In the genomic region with DNA sequence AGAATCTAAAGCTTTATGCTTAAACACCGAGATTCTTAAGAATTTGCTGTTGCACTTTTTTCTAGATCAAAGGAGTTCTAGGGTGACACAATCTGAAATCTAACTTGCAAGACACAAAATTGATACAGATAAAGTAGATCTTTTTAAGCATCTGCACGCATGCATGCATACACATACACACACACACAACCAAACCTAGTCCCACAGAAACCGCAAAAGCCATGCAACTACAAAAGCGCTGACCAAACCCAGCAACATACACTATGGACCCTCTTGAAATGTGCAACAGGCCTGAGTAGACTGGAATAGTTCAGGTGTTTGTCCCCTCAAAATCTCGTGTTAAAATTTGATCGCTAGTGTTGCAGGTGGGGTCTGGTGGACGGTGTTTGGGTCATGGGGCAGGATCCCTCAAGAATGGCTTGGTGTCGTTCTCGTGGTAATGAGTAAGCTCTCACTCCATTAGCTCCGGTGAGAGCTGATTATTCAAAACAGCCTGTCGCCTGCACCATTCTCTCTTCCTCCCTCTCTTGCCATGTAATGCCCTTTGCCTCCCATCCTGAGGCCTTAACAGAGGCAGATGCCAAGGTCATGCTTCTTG, we compare ENCODE assay signal across 13 cellular contexts. TPM values are rescaled to one million over a fixed set of nuclear protein-coding genes. Genes with fewer than 3 reads are reported as not detected.
DNase-seq lines count a peak whose midpoint lies in the region; ATAC-seq and TF ChIP-seq lines count a peak whose summit lies in the region.
"Had no signal": no experiment of that assay in that cellular context is flagged by ENCODE, and none has a peak within 500 bp of the region (broad histone marks: within the 10 kb centered on the region; RNA-seq: fewer than 3 reads in every experiment).

No MANE protein-coding gene starts in this region.

- POLR2A ChIA-PET in OCI-LY7 (lab: Charles Lee), result interaction anchor here (0.5 to 1.9 kb wide), 8 partner anchors 13 to 1495 kb away, joined by 3 to 10 read pairs (median 4); no protein-coding TSS in a partner anchor

- peak; percentile 27 for ATAC-seq in GM18520 (IDR thresholded peaks at IDR 0.05; ENCODE audit: unreplicated experiment)
- ATAC-seq: left lung had no signal

- 93 to 95% (median 94%) methylated on average over 11 of the region's 11 CpGs for WGBS in ovary, 3 donors

- no peak for TF ChIP-seq POLR2A in ovary (IDR thresholded peaks at IDR 0.05)

- no peak overlapping the region for H2AFZ ChIP-seq in OCI-LY7 (ENCODE audit: low read length)

- peaks cover 0 to 61% (median 6%) of the 10 kb centered on the region in 11 experiments; a peak in 9 of 22 replicates for H4K20me1 ChIP-seq in BLaER1 treated with 17β-estradiol and CSF1 and Interleukin-3, amounts not matched to agents 10 nM and 100 nM
- no peaks in the 10 kb centered on the region for H4K20me1 ChIP-seq in OCI-LY7 (ENCODE audit: insufficient read depth, low read length)

- H3K9me3 Mint-ChIP-seq in progenitor cell of endocrine pancreas (ENCODE audit: low read depth), result peaks cover 4% of the 10 kb centered on the region

- no peak for DNase-seq in OCI-LY7 (ENCODE audit: low spot score)
- no peak for DNase-seq in dorsolateral prefrontal cortex
- no peak for DNase-seq in midbrain (lab: John Stamatoyannopoulos, UW)
- no peak for DNase-seq in progenitor cell of endocrine pancreas (ENCODE audit: low spot score, unreplicated experiment)
- DNase-seq in ovary, result no peak
- DNase-seq in OCI-M2 (lab: John Stamatoyannopoulos, UW; ENCODE audit: unreplicated experiment), result no peak
- DNase-seq: activated CD8-positive, alpha-beta memory T cell treated with anti-CD3 and anti-CD28 coated beads for 24 hours; AML-193; left lung; NCI-H187 treated with DMSO at 0.1 percent for 48 hours; SW 1271 had no signal

- H3K27ac Mint-ChIP-seq in progenitor cell of endocrine pancreas, result no peak overlapping the region

- no peaks in the 10 kb centered on the region for H3K4me1 Mint-ChIP-seq in progenitor cell of endocrine pancreas (ENCODE audit: low read depth)

- H3K4me3 Mint-ChIP-seq in progenitor cell of endocrine pancreas (ENCODE audit: low read depth), result no peak overlapping the region

- no TSS peak for BruUV-seq in OCI-LY7 (replicated peaks; lab: Mats Ljungman, UMichigan)

- H3K9ac ChIP-seq in BLaER1 treated with 17β-estradiol and CSF1 and Interleukin-3, amounts not matched to agents 10 nM and 100 nM, result peak overlapping the region in 6 of 11 experiments; percentile 1 to 45 (median 18); a peak in 6 of 22 replicates

- no peaks in the 10 kb centered on the region for H3K27me3 ChIP-seq in BLaER1 treated with 17β-estradiol and CSF1 and Interleukin-3, amounts not matched to agents 10 nM and 100 nM
- H3K27me3 ChIP-seq in dorsolateral prefrontal cortex (no peaks in the 10 kb centered on the region), ovary (no peaks in the 10 kb centered on the region)
- H3K27me3 ChIP-seq: left lung had no signal

- no peak for TF ChIP-seq EP300 in ovary (IDR thresholded peaks at IDR 0.05)

- peaks cover 13 to 36% (median 24%) of the 10 kb centered on the region in 11 experiments; a peak in 21 of 22 replicates for H3K9me3 ChIP-seq in BLaER1 treated with 17β-estradiol and CSF1 and Interleukin-3, amounts not matched to agents 10 nM and 100 nM (replicated peaks in 1 of 11)
- H3K9me3 ChIP-seq in OCI-LY7 (ENCODE audit: low read length) (peaks cover 11% of the 10 kb centered on the region), ovary (no peaks in the 10 kb centered on the region)

- CTCF ChIA-PET in OCI-LY7 (lab: Charles Lee; ENCODE audit: unreplicated experiment), result no interaction called here

- peak overlapping the region in 3 of 10 experiments; percentile 12 to 19 (median 13); a peak in 4 of 20 replicates for H3K4me3 ChIP-seq in BLaER1 treated with 17β-estradiol and CSF1 and Interleukin-3, amounts not matched to agents 10 nM and 100 nM
- H3K4me3 ChIP-seq in OCI-LY7 (ENCODE audit: low read depth, low read length, poor library complexity, severe bottlenecking) (peak overlapping the region; percentile 9), dorsolateral prefrontal cortex (no peak overlapping the region), ovary (no peak overlapping the region)
- H3K4me3 ChIP-seq: left lung had no signal

- peak overlapping the region; percentile 50 to 84 (median 77) for H3K4me2 ChIP-seq in BLaER1 treated with 17β-estradiol and CSF1 and Interleukin-3, amounts not matched to agents 10 nM and 100 nM
- peak overlapping the region; percentile 60 for H3K4me2 ChIP-seq in OCI-LY7 (ENCODE audit: low read length)

- H3K9me2 ChIP-seq in OCI-LY7 (ENCODE audit: insufficient read depth, low read length), result no peaks in the 10 kb centered on the region

- no peaks in the 10 kb centered on the region; the same call in 1 of the 2 replicates for H3K79me2 ChIP-seq in OCI-LY7 (ENCODE audit: insufficient read depth, low read depth, low read length)

- H3K27me3 Mint-ChIP-seq in progenitor cell of endocrine pancreas, result no peaks in the 10 kb centered on the region

- intact Hi-C loops in OCI-LY7 (cut with micrococcal nuclease; ENCODE audit: unreplicated experiment), result no loop called here
- intact Hi-C loops in dorsolateral prefrontal cortex (cut with DNase I), result no loop called here
- intact Hi-C loops in ovary (cut with DNase I), result no loop called here

- H3K36me3 ChIP-seq in BLaER1 treated with 17β-estradiol and CSF1 and Interleukin-3, amounts not matched to agents 10 nM and 100 nM, result peaks cover 67 to 79% (median 72%) of the 10 kb centered on the region in 11 experiments
- H3K36me3 ChIP-seq in OCI-LY7 (ENCODE audit: insufficient read depth, low read length), result peaks cover 72% of the 10 kb centered on the region
- no peaks in the 10 kb centered on the region for H3K36me3 ChIP-seq in ovary

- H3K4me1 ChIP-seq in BLaER1 treated with 17β-estradiol and CSF1 and Interleukin-3, amounts not matched to agents 10 nM and 100 nM, result peaks cover 43 to 57% (median 53%) of the 10 kb centered on the region in 10 experiments
- H3K4me1 ChIP-seq in OCI-LY7 (ENCODE audit: insufficient read depth, low read length, poor library complexity, severe bottlenecking) (peaks cover 36% of the 10 kb centered on the region), ovary (ENCODE audit: insufficient read depth) (peaks cover 19% of the 10 kb centered on the region)

- H3K27ac ChIP-seq in BLaER1 treated with 17β-estradiol and CSF1 and Interleukin-3, amounts not matched to agents 10 nM and 100 nM, result peak overlapping the region in 7 of 11 experiments; percentile 45 to 61 (median 56); a peak in 13 of 22 replicates
- no peak overlapping the region for H3K27ac ChIP-seq in OCI-LY7 (ENCODE audit: low read depth, low read length, poor library complexity, severe bottlenecking)
- peak overlapping the region in 35 of 59 donors; percentile 1 to 71 (median 49) for H3K27ac ChIP-seq in dorsolateral prefrontal cortex
- H3K27ac ChIP-seq in ovary, result no peak overlapping the region

- no peak for TF ChIP-seq CTCF in OCI-LY7 (conservative IDR thresholded peaks at IDR 0.05; ENCODE audit: low read length)
- TF ChIP-seq CTCF in dorsolateral prefrontal cortex (IDR thresholded peaks at IDR 0.05 in 54 of 56, conservative IDR thresholded peaks at IDR 0.05 in 2 of 56; ENCODE audit: low read depth in 1 of 56, partially characterized antibody in 56 of 56), result no peak
- no peak for TF ChIP-seq CTCF in progenitor cell of endocrine pancreas (IDR thresholded peaks at IDR 0.05; ENCODE audit: unreplicated experiment)
- TF ChIP-seq CTCF in ovary (IDR thresholded peaks at IDR 0.05), result no peak

- H3K36me3 Mint-ChIP-seq in progenitor cell of endocrine pancreas (ENCODE audit: insufficient read depth), result peaks cover 32% of the 10 kb centered on the region

RNA-seq across cellular contexts. Expression of a gene that starts 52.7 kb away (rescaled TPM):
- 29.7 and 32.3 TPM in 2 replicates for total RNA-seq in OCI-LY7 (2014; rRNA removed; shearing (Covaris generic))
- total RNA-seq in OCI-LY7 (2022) (31.8 and 37.8 TPM in 2 replicates), dorsolateral prefrontal cortex (10 to 100 TPM; 18.8 to 61.7 (median 33.1) TPM), progenitor cell of endocrine pancreas (14.3 and 19.1 TPM in 2 replicates), ovary (10 to 100 TPM; 27.8 to 68.4 (median 40.7) TPM)
- 10 to 100 TPM; 31.7 to 60.6 TPM for polyA plus RNA-seq in ovary

Comparison
In these comparisons a context has a peak if more than half of its experiments do, and no peak if none do; other contexts are left out.
1. H3K27ac ChIP-seq: peak in BLaER1 treated with 17β-estradiol and CSF1 and Interleukin-3, amounts not matched to agents 10 nM and 100 nM (7 of 11) and dorsolateral prefrontal cortex (35 of 59); none in OCI-LY7 (single experiment) and ovary (0 of 2).